ENCODE assay signal across 8 cellular contexts in genomic region chr1:30379684-30380624, GRCh38.
DNase-seq lines count a peak whose midpoint lies in the region; ATAC-seq, FAIRE-seq and TF ChIP-seq lines count a peak whose summit lies in the region.

No MANE protein-coding gene starts in this region.

- H3K9me3 ChIP-seq in A549 (no peaks in the 10 kb centered on the region), mammary epithelial cell (replicated peaks; ENCODE audit: insufficient read depth, low read length) (no peaks in the 10 kb centered on the region), small intestine (ENCODE audit: control insufficient read depth, low read depth) (no peaks in the 10 kb centered on the region)

- H3K4me1 ChIP-seq in A549 (no peaks in the 10 kb centered on the region), mammary epithelial cell (ENCODE audit: insufficient read depth, low read length) (peaks cover 23% of the 10 kb centered on the region), small intestine (ENCODE audit: control insufficient read depth in 2 of 2, insufficient read depth in 1 of 2, low read depth in 1 of 2, low read length in 1 of 2) (no peaks in the 10 kb centered on the region)

- DNase-seq in A549 (ENCODE audit: low read depth in 1 of 2, low spot score in 1 of 2), result peak; percentile 64 to 76
- DNase-seq in NCI-H187 treated with DMSO at 0.1 percent for 48 hours (lab: John Stamatoyannopoulos, UW), result peak; percentile 84
- peak; percentile 31 for DNase-seq in T1000 (lab: John Stamatoyannopoulos, UW)
- peak; percentile 68 for DNase-seq in mammary epithelial cell
- DNase-seq in iPS-NIHi7 (ENCODE audit: extremely low spot score), result peak; percentile 93
- DNase-seq in small intestine, result peak; percentile 70

- H3K36me3 ChIP-seq in mammary epithelial cell (ENCODE audit: insufficient read depth, low read length) (no peaks in the 10 kb centered on the region), small intestine (ENCODE audit: control insufficient read depth in 2 of 2, insufficient read depth in 2 of 2, low read length in 2 of 2) (no peaks in the 10 kb centered on the region)

- no peak for TF ChIP-seq POLR2A in A549 (IDR thresholded peaks at IDR 0.05; ENCODE audit: low read length)

- CTCF ChIA-PET in A549 (lab: Yijun Ruan, JAX), result interaction anchor here (0.7 to 2.3 kb wide), 51 partner anchors 10 to 1149 kb away, joined by 3 to 17 read pairs (median 4); partner anchors contain the start of gene MECR
- CTCF ChIA-PET in mammary epithelial cell (lab: Charles Lee; ENCODE audit: low non-redundant PET), result interaction anchor here (0.5 to 1.4 kb wide), 17 partner anchors 26 to 1099 kb away, joined by 3 to 14 read pairs (median 4); no protein-coding TSS in a partner anchor

- H3K4me2 ChIP-seq in A549, result no peak overlapping the region
- no peak overlapping the region for H3K4me2 ChIP-seq in mammary epithelial cell (ENCODE audit: insufficient read depth, low read depth, low read length)

- H3K27me3 ChIP-seq in mammary epithelial cell (ENCODE audit: insufficient read depth, low read length) (no peaks in the 10 kb centered on the region), small intestine (ENCODE audit: control insufficient read depth in 2 of 2, insufficient read depth in 2 of 2, low read length in 2 of 2) (no peaks in the 10 kb centered on the region)

- FAIRE-seq in A549 (lab: Jason Lieb, UNC) (no peak), small intestine (lab: Jason Lieb, UNC) (no peak)

- 22% methylated on average over 4 of the region's 13 CpGs for WGBS in A549 (ENCODE audit: missing lambda C conversion rate)
- 24% methylated on average over 7 of the region's 13 CpGs for WGBS in mammary epithelial cell (ENCODE audit: low coverage, missing lambda C conversion rate)
- WGBS in small intestine, 3 donors, result 55 to 66% (median 60%) methylated on average over 10 to 13 of the region's 13 CpGs

- TF ChIP-seq CTCF in A549 (IDR thresholded peaks at IDR 0.05) (peak; percentile 64), GM12872 (IDR thresholded peaks at IDR 0.05; ENCODE audit: insufficient read depth, low read depth, low read length) (peak; percentile 90), mammary epithelial cell (conservative IDR thresholded peaks at IDR 0.05 in 1 of 2, IDR thresholded peaks at IDR 0.05 in 1 of 2; ENCODE audit: extremely low read depth in 1 of 2, insufficient read depth in 1 of 2, low read depth in 1 of 2, low read length in 2 of 2) (peak; percentile 89 to 93)

- no peaks in the 10 kb centered on the region for H4K20me1 ChIP-seq in mammary epithelial cell (ENCODE audit: insufficient read depth, low read length)

- BruUV-seq in mammary epithelial cell (replicated peaks; lab: Mats Ljungman, UMichigan), result no TSS peak

- in situ Hi-C loops in mammary epithelial cell (cut with MboI; ENCODE audit: low sequenced_read_pairs in 2 of 2), result no loop called here

- no peaks in the 10 kb centered on the region for H3K79me2 ChIP-seq in mammary epithelial cell (ENCODE audit: insufficient read depth, low read length)

- no peak for TF ChIP-seq EP300 in A549 (IDR thresholded peaks at IDR 0.05)

- no peak overlapping the region for H3K9ac ChIP-seq in mammary epithelial cell (ENCODE audit: insufficient read depth, low read length)

- peak; percentile 81 to 94 for ATAC-seq in A549
- ATAC-seq in GM18867 (IDR thresholded peaks at IDR 0.05; ENCODE audit: unreplicated experiment), result no peak

- H3K4me3 ChIP-seq in A549 (no peak overlapping the region), mammary epithelial cell (replicated peaks in 1 of 3; ENCODE audit: insufficient read depth in 1 of 3, low read depth in 2 of 3, low read length in 3 of 3) (no peak overlapping the region), small intestine (ENCODE audit: low read depth in 1 of 2, low read length in 2 of 2) (no peak overlapping the region)

- TF ChIP-seq RAD21 in A549 (conservative IDR thresholded peaks at IDR 0.05 in 1 of 2, IDR thresholded peaks at IDR 0.05 in 1 of 2), result peak; percentile 64 to 70

- peak overlapping the region; percentile 84 for H2AFZ ChIP-seq in mammary epithelial cell (ENCODE audit: low read depth, low read length)

- POLR2A ChIA-PET in A549 (lab: Yijun Ruan, JAX), result interaction anchor here (1.0 kb wide), 1 partner anchor 327 kb away, joined by 3 read pairs; no protein-coding TSS in a partner anchor

- intact Hi-C loops in mammary epithelial cell (cut with micrococcal nuclease), result loop anchor here (1.0 to 10.0 kb wide), 8 partner anchors 27 to 1143 kb away; partner anchors contain the start of gene PTPRU

- H3K27ac ChIP-seq in A549 (peak overlapping the region in 1 of 2 experiments; percentile 61; a peak in 1 of 6 replicates), mammary epithelial cell (ENCODE audit: insufficient read depth, low read depth, low read length) (no peak overlapping the region), small intestine (ENCODE audit: low read depth in 1 of 2, low read length in 1 of 2) (no peak overlapping the region)

- dilution Hi-C loops in mammary epithelial cell (cut with HindIII; ENCODE audit: low sequenced_read_pairs), result no loop called here

TF ChIP-seq in A549, 52 proteins besides CTCF, POLR2A, EP300 and RAD21:
- TF ChIP-seq CBX2 (IDR thresholded peaks at IDR 0.05; ENCODE audit: borderline replicate concordance, low read depth) (no peak), FOSB (CRISPR knock-in tag; IDR thresholded peaks at IDR 0.05) (no peak), SMC3 (IDR thresholded peaks at IDR 0.05) (peak; percentile 50), ZSCAN20 (CRISPR knock-in tag; IDR thresholded peaks at IDR 0.05) (no peak), HOXB13 (CRISPR knock-in tag; IDR thresholded peaks at IDR 0.05; ENCODE audit: low read depth) (no peak), CEBPB (IDR thresholded peaks at IDR 0.05) (no peak), RFX5 (IDR thresholded peaks at IDR 0.05) (no peak)
TF ChIP-seq in A549: peak in this region for 1.

Comparison
In these comparisons a context has a peak if more than half of its experiments do, and no peak if none do; other contexts are left out.
1. DNase-seq: peak in every context shown above with its lines; median percentile 93 in iPS-NIHi7; 84 in NCI-H187 treated with DMSO at 0.1 percent for 48 hours; 70 in A549; 70 in small intestine; 68 in mammary epithelial cell; 31 in T1000.